ENCODE assay signal across 27 cellular contexts in genomic region chr6:157792671-157793070, GRCh38.
"Had no signal": no experiment of that assay in that cellular context is flagged by ENCODE, and none has a peak within 500 bp of the region (broad histone marks: within the 10 kb centered on the region; RNA-seq: fewer than 3 reads in every experiment).

No MANE protein-coding gene starts in this region.

- H3K79me2 ChIP-seq: hepatocyte had no signal

- H2AFZ ChIP-seq: hepatocyte had no signal

- H3K9me3 ChIP-seq: left ventricle myocardium inferior, mucosa of descending colon, ovary, stomach, suprapubic skin, thoracic aorta, tibial artery, upper lobe of right lung had no signal

- H3K27ac ChIP-seq: hepatocyte, left ventricle myocardium inferior, ovary, stomach, suprapubic skin, thoracic aorta, tibial artery, upper lobe of right lung had no signal

- FAIRE-seq: urothelium cell line had no signal

- DNase-seq: islet precursor cell; left ventricle myocardium inferior; midbrain; mucosa of descending colon; naive thymus-derived CD4-positive, alpha-beta T cell; ovary; retina; right cardiac atrium; stimulated activated CD4-positive, alpha-beta T cell treated with anti-CD3 and anti-CD28 coated beads, Interleukin-12 subunit alpha, Interleukin-12 subunit beta, amount 100 ng/mL, for 4 hours; stimulated activated CD4-positive, alpha-beta T cell treated with anti-CD3 and anti-CD28 coated beads, Interleukin-15, amount 100 ng/mL, for 24 hours; stimulated activated CD4-positive, alpha-beta T cell treated with anti-CD3 and anti-CD28 coated beads, Interleukin-2, amount 100 ng/mL, for 24 hours; stimulated activated CD4-positive, alpha-beta T cell treated with anti-CD3 and anti-CD28 coated beads, Interleukin-4, amount 100 ng/mL, for 1 hour; stimulated activated naive B cell treated with anti-CD40 and anti-IgM and Interleukin-4, amounts not matched to agents 10 μg/mL and 1 μg/mL and 100 μg/mL, for 72 hours; stimulated activated naive CD8-positive, alpha-beta T cell treated with anti-CD3 and anti-CD28 coated beads, Interleukin-15, Interleukin-2, amounts not matched to agents 100 U/mL and 50 U/mL, for 24 hours; stomach; tibial artery; trophoblast cell; upper lobe of right lung had no signal

- H3K27ac Mint-ChIP-seq: natural killer cell treated with Interleukin-12 subunit alpha and Interleukin-12 subunit beta and Interleukin-15 and Interleukin-18, amount 100 ng/mL, for 72 hours; progenitor cell of endocrine pancreas; stimulated activated naive B cell treated with anti-CD40 and anti-IgM and Interleukin-4, amounts not matched to agents 10 μg/mL and 1 μg/mL and 100 μg/mL, for 72 hours had no signal

- H3K27me3 ChIP-seq: hepatocyte, ovary, stomach, suprapubic skin, tibial artery, upper lobe of right lung had no signal

- H3K4me3 Mint-ChIP-seq: memory B cell; naive thymus-derived CD4-positive, alpha-beta T cell; natural killer cell treated with Interleukin-12 subunit alpha and Interleukin-12 subunit beta and Interleukin-15 and Interleukin-18, amount 100 ng/mL, for 72 hours; stimulated activated naive B cell treated with anti-CD40 and anti-IgM and Interleukin-4, amounts not matched to agents 10 μg/mL and 1 μg/mL and 100 μg/mL, for 72 hours had no signal

- H3K9me3 Mint-ChIP-seq: memory B cell; natural killer cell treated with Interleukin-12 subunit alpha and Interleukin-12 subunit beta and Interleukin-15 and Interleukin-18, amount 100 ng/mL, for 72 hours had no signal

- H3K36me3 Mint-ChIP-seq: memory B cell; naive thymus-derived CD4-positive, alpha-beta T cell; natural killer cell treated with Interleukin-12 subunit alpha and Interleukin-12 subunit beta and Interleukin-15 and Interleukin-18, amount 100 ng/mL, for 72 hours had no signal

- H3K4me3 ChIP-seq: hepatocyte, left ventricle myocardium inferior, lung, mucosa of descending colon, ovary, skin epidermis, stomach, suprapubic skin, thoracic aorta, tibial artery, upper lobe of right lung had no signal

- H3K4me1 ChIP-seq: upper lobe of right lung had no signal

- H3K36me3 ChIP-seq: left ventricle myocardium inferior, ovary, stomach, suprapubic skin, thoracic aorta, tibial artery, upper lobe of right lung had no signal

- H3K27me3 Mint-ChIP-seq: memory B cell; progenitor cell of endocrine pancreas; stimulated activated naive B cell treated with anti-CD40 and anti-IgM and Interleukin-4, amounts not matched to agents 10 μg/mL and 1 μg/mL and 100 μg/mL, for 72 hours had no signal

- H3K4me2 ChIP-seq: hepatocyte had no signal
